Comparison of ENCODE assay signal across 10 cellular contexts in genomic region chr19:10805758-10806247, GRCh38.
"Had no signal": no experiment of that assay in that cellular context is flagged by ENCODE, and none has a peak within 500 bp of the region (broad histone marks: within the 10 kb centered on the region; RNA-seq: fewer than 3 reads in every experiment).

No MANE protein-coding gene starts in this region.

- H3K4me1 Mint-ChIP-seq: activated B cell treated with CpG ODN at 0.5 μM for 24 hours had no signal

- ATAC-seq: activated T-cell treated with anti-CD3 and anti-CD28 coated beads, Interleukin-2, amount 50 U/mL, for 72 hours; gastrocnemius medialis; left ventricle myocardium superior had no signal

- H3K4me3 ChIP-seq: gastrocnemius medialis, thyroid gland, uterus had no signal

- H3K27ac Mint-ChIP-seq: activated B cell treated with CpG ODN at 0.5 μM for 24 hours had no signal

- H3K9me3 Mint-ChIP-seq: activated B cell treated with CpG ODN at 0.5 μM for 24 hours had no signal

- H3K27me3 Mint-ChIP-seq: activated B cell treated with CpG ODN at 0.5 μM for 24 hours had no signal

- DNase-seq: activated B cell treated with CpG ODN at 0.5 μM for 24 hours; activated CD4-positive, alpha-beta T cell treated with anti-CD3 and anti-CD28 coated beads, Interleukin-2, amount 50 U/mL, for 1 hour; activated T-cell treated with anti-CD3 and anti-CD28 coated beads, Interleukin-2, amount 50 U/mL, for 72 hours; effector CD4-positive, alpha-beta T cell; gastrocnemius medialis; left ventricle myocardium superior; stimulated activated CD4-positive, alpha-beta T cell treated with anti-CD3 and anti-CD28 coated beads, Interleukin-4, amount 100 ng/mL, for 24 hours; T-helper 1 cell; thyroid gland; uterus had no signal

- H3K4me3 Mint-ChIP-seq: activated B cell treated with CpG ODN at 0.5 μM for 24 hours; activated T-cell treated with anti-CD3 and anti-CD28 coated beads, Interleukin-2, amount 50 U/mL, for 72 hours had no signal
